Comparison of ENCODE assay signal across 27 cellular contexts in genomic region chr7:83964318-83964717, GRCh38.
DNase-seq lines count a peak whose midpoint lies in the region; ATAC-seq, FAIRE-seq and TF ChIP-seq lines count a peak whose summit lies in the region.
"Had no signal": no experiment of that assay in that cellular context is flagged by ENCODE, and none has a peak within 500 bp of the region (broad histone marks: within the 10 kb centered on the region; RNA-seq: fewer than 3 reads in every experiment).

No MANE protein-coding gene starts in this region.

- no peaks in the 10 kb centered on the region for H3K9me2 ChIP-seq in neural cell (ENCODE audit: insufficient read depth, low read length)

- no peaks in the 10 kb centered on the region for H3K9me3 ChIP-seq in neural cell (ENCODE audit: low read length)
- H3K9me3 ChIP-seq: BLaER1 treated with 17β-estradiol and CSF1 and Interleukin-3, amounts not matched to agents 10 nM and 100 nM; Caco-2 had no signal

- no peak overlapping the region for H3K9ac ChIP-seq in neural cell (ENCODE audit: low read length)
- H3K9ac ChIP-seq: BLaER1 treated with 17β-estradiol and CSF1 and Interleukin-3, amounts not matched to agents 10 nM and 100 nM had no signal

- no peak for TF ChIP-seq RAD21 in neural cell (conservative IDR thresholded peaks at IDR 0.05)

- H3K36me3 ChIP-seq in neural cell (ENCODE audit: insufficient read depth, low read length): peaks cover 5% of the 10 kb centered on the region
- H3K36me3 ChIP-seq: BLaER1 treated with 17β-estradiol and CSF1 and Interleukin-3, amounts not matched to agents 10 nM and 100 nM had no signal

- intact Hi-C loops in MCF 10A (cut with micrococcal nuclease) (no loop called here), Right ventricle myocardium superior (cut with DNase I) (no loop called here)

- no TSS peak for BruUV-seq in MCF 10A (replicated peaks; lab: Mats Ljungman, UMichigan)

- H3K27ac ChIP-seq in neural cell (ENCODE audit: low read length): no peak overlapping the region
- H3K27ac ChIP-seq: BLaER1 treated with 17β-estradiol and CSF1 and Interleukin-3, amounts not matched to agents 10 nM and 100 nM; C4-2B had no signal

- H3K27me3 Mint-ChIP-seq in activated CD4-positive, alpha-beta T cell treated with anti-CD3 and anti-CD28 coated beads, Interleukin-2, amount 10 ng/mL, durations not matched to agents 7 days and 5 days: no peaks in the 10 kb centered on the region
- H3K27me3 Mint-ChIP-seq in MCF 10A (ENCODE audit: insufficient read depth, unreplicated experiment): no peaks in the 10 kb centered on the region
- H3K27me3 Mint-ChIP-seq: B cell; CD4-positive, alpha-beta T cell had no signal

- CTCF ChIA-PET in activated CD4-positive, alpha-beta T cell treated with anti-CD3 and anti-CD28 coated beads, Interleukin-2, amount 10 ng/mL, durations not matched to agents 7 days and 5 days (lab: Charles Lee): no interaction called here
- CTCF ChIA-PET in MCF 10A (lab: Yijun Ruan, JAX): interaction anchor here (1.1 to 1.5 kb wide), 3 partner anchors 28 to 1059 kb away, joined by 4 to 11 read pairs (median 4); no protein-coding TSS in a partner anchor

- DNase-seq in activated CD4-positive, alpha-beta T cell treated with anti-CD3 and anti-CD28 coated beads, Interleukin-2, amount 10 ng/mL, durations not matched to agents 7 days and 5 days: no peak
- no peak for DNase-seq in activated CD4-positive, alpha-beta T cell treated with anti-CD3 and anti-CD28 coated beads for 1 hour
- DNase-seq in D721Med (ENCODE audit: insufficient read length, low spot score): no peak
- DNase-seq in MCF 10A (ENCODE audit: unreplicated experiment): no peak
- DNase-seq in Right ventricle myocardium superior: no peak
- DNase-seq: 8988T; AML-193; Caco-2; Calu3; CD4-positive, alpha-beta T cell; CD8-positive, alpha-beta T cell; DMS 273 treated with DMSO at 0.1 percent for 48 hours; DMS153; DMS53; DMS79; DND-41; EL; GDM1 had no signal

- no peak overlapping the region for H2AFZ ChIP-seq in neural cell (ENCODE audit: low read depth, low read length)

- no peaks in the 10 kb centered on the region for H3K36me3 Mint-ChIP-seq in activated CD4-positive, alpha-beta T cell treated with anti-CD3 and anti-CD28 coated beads, Interleukin-2, amount 10 ng/mL, durations not matched to agents 7 days and 5 days (ENCODE audit: low read depth)
- H3K36me3 Mint-ChIP-seq in MCF 10A (ENCODE audit: insufficient read depth, unreplicated experiment): no peaks in the 10 kb centered on the region
- H3K36me3 Mint-ChIP-seq: CD8-positive, alpha-beta T cell had no signal

- no peak overlapping the region for H3K4me3 ChIP-seq in neural cell (ENCODE audit: low read length)
- H3K4me3 ChIP-seq: BLaER1 treated with 17β-estradiol and CSF1 and Interleukin-3, amounts not matched to agents 10 nM and 100 nM; GM12878 had no signal

- no peaks in the 10 kb centered on the region for H3K79me2 ChIP-seq in neural cell (replicated peaks; ENCODE audit: insufficient read depth, low read length)

- H4K20me1 ChIP-seq in neural cell (ENCODE audit: insufficient read depth): no peaks in the 10 kb centered on the region
- H4K20me1 ChIP-seq: BLaER1 treated with 17β-estradiol and CSF1 and Interleukin-3, amounts not matched to agents 10 nM and 100 nM had no signal

- TF ChIP-seq EP300 in neural cell (conservative IDR thresholded peaks at IDR 0.05; ENCODE audit: poor library complexity, severe bottlenecking): peak; percentile 58

- no peaks in the 10 kb centered on the region for H3F3A ChIP-seq in neural cell (ENCODE audit: insufficient read depth, low read length, poor library complexity, severe bottlenecking)

- H3K27ac Mint-ChIP-seq in activated CD4-positive, alpha-beta T cell treated with anti-CD3 and anti-CD28 coated beads, Interleukin-2, amount 10 ng/mL, durations not matched to agents 7 days and 5 days: peak overlapping the region; percentile 13
- H3K27ac Mint-ChIP-seq in MCF 10A (ENCODE audit: low read depth, unreplicated experiment): no peak overlapping the region
- H3K27ac Mint-ChIP-seq: B cell; CD4-positive, alpha-beta T cell; CD8-positive, alpha-beta T cell had no signal

- ATAC-seq in HG02840 (IDR thresholded peaks at IDR 0.05; ENCODE audit: low FRiP score, unreplicated experiment): no peak
- ATAC-seq in Right ventricle myocardium superior (ENCODE audit: poor library complexity): no peak
- ATAC-seq: CD8-positive, alpha-beta T cell; GM12878 had no signal

- H3K4me3 Mint-ChIP-seq in activated CD4-positive, alpha-beta T cell treated with anti-CD3 and anti-CD28 coated beads, Interleukin-2, amount 10 ng/mL, durations not matched to agents 7 days and 5 days: no peak overlapping the region
- no peak overlapping the region for H3K4me3 Mint-ChIP-seq in MCF 10A (ENCODE audit: unreplicated experiment)
- H3K4me3 Mint-ChIP-seq: B cell; CD4-positive, alpha-beta T cell; CD8-positive, alpha-beta T cell had no signal

- H3K9me3 Mint-ChIP-seq in activated CD4-positive, alpha-beta T cell treated with anti-CD3 and anti-CD28 coated beads, Interleukin-2, amount 10 ng/mL, durations not matched to agents 7 days and 5 days: no peaks in the 10 kb centered on the region
- no peaks in the 10 kb centered on the region for H3K9me3 Mint-ChIP-seq in MCF 10A (ENCODE audit: unreplicated experiment)
- H3K9me3 Mint-ChIP-seq: CD4-positive, alpha-beta T cell; CD8-positive, alpha-beta T cell had no signal

- TF ChIP-seq CTCF in D721Med (IDR thresholded peaks at IDR 0.05; ENCODE audit: insufficient read depth, missing control alignments) (no peak), neural cell (IDR thresholded peaks at IDR 0.05; ENCODE audit: poor library complexity, severe bottlenecking) (no peak), MCF 10A (IDR thresholded peaks at IDR 0.05; ENCODE audit: unreplicated experiment) (no peak)

- POLR2A ChIA-PET in activated CD4-positive, alpha-beta T cell treated with anti-CD3 and anti-CD28 coated beads, Interleukin-2, amount 10 ng/mL, durations not matched to agents 7 days and 5 days (lab: Charles Lee): no interaction called here
- POLR2A ChIA-PET in MCF 10A (lab: Yijun Ruan, JAX): interaction anchor here (0.6 kb wide), 2 partner anchors 353 to 1043 kb away, joined by 3 read pairs; no protein-coding TSS in a partner anchor

- H3K27me3 ChIP-seq in neural cell (ENCODE audit: insufficient read depth, low read depth, low read length): no peaks in the 10 kb centered on the region
- H3K27me3 ChIP-seq: BLaER1 treated with 17β-estradiol and CSF1 and Interleukin-3, amounts not matched to agents 10 nM and 100 nM had no signal

- H3K4me2 ChIP-seq in neural cell (ENCODE audit: low read length): no peak overlapping the region
- H3K4me2 ChIP-seq: BLaER1 treated with 17β-estradiol and CSF1 and Interleukin-3, amounts not matched to agents 10 nM and 100 nM had no signal

- FAIRE-seq in D721Med (lab: Jason Lieb, UNC): peak; percentile 38
- FAIRE-seq: A204.1, GM12878, GM12892, GM18507 had no signal

- H3K4me1 Mint-ChIP-seq in activated CD4-positive, alpha-beta T cell treated with anti-CD3 and anti-CD28 coated beads, Interleukin-2, amount 10 ng/mL, durations not matched to agents 7 days and 5 days: no peaks in the 10 kb centered on the region
- no peaks in the 10 kb centered on the region for H3K4me1 Mint-ChIP-seq in MCF 10A (ENCODE audit: insufficient read depth, unreplicated experiment)
- H3K4me1 Mint-ChIP-seq: B cell had no signal

TF ChIP-seq in neural cell, 6 proteins besides CTCF, POLR2A, EP300 and RAD21:
- TF ChIP-seq EZH2 (IDR thresholded peaks at IDR 0.05; ENCODE audit: borderline replicate concordance, insufficient read depth, low read length, poor library complexity, severe bottlenecking) (no peak), TAF1 (IDR thresholded peaks at IDR 0.05; ENCODE audit: low read depth) (no peak), POLR2AphosphoS5 (IDR thresholded peaks at IDR 0.05) (no peak), SMC3 (conservative IDR thresholded peaks at IDR 0.05; ENCODE audit: poor library complexity) (no peak), MXI1 (conservative IDR thresholded peaks at IDR 0.05; ENCODE audit: poor library complexity, severe bottlenecking) (no peak), REST (IDR thresholded peaks at IDR 0.05; ENCODE audit: borderline replicate concordance) (no peak)
TF ChIP-seq in neural cell: peak in this region for 0.
